ENCODE assay signal across 10 cellular contexts in genomic region chr14:31543969-31544799, GRCh38. TPM values are rescaled to one million over a fixed set of nuclear protein-coding genes. Genes with fewer than 3 reads are reported as not detected.
DNase-seq lines count a peak whose midpoint lies in the region; ATAC-seq and TF ChIP-seq lines count a peak whose summit lies in the region.
"Had no signal": no experiment of that assay in that cellular context is flagged by ENCODE, and none has a peak within 500 bp of the region (broad histone marks: within the 10 kb centered on the region; RNA-seq: fewer than 3 reads in every experiment).

No MANE protein-coding gene starts in this region.

- peaks cover 19% of the 10 kb centered on the region for H3K27me3 Mint-ChIP-seq in activated T-cell treated with anti-CD3 and anti-CD28 coated beads, Interleukin-2, amount 50 U/mL, for 24 hours

- no peaks in the 10 kb centered on the region for H3K9me3 Mint-ChIP-seq in activated T-cell treated with anti-CD3 and anti-CD28 coated beads, Interleukin-2, amount 50 U/mL, for 24 hours

- POLR2A ChIA-PET in A673 (lab: Charles Lee; ENCODE audit: low non-redundant PET), result no interaction called here

- no peaks in the 10 kb centered on the region for H3K4me1 Mint-ChIP-seq in activated T-cell treated with anti-CD3 and anti-CD28 coated beads, Interleukin-2, amount 50 U/mL, for 24 hours (ENCODE audit: low read depth)

- no TSS peak for BruUV-seq in A673 (replicated peaks; lab: Mats Ljungman, UMichigan)

- H3K9me3 ChIP-seq in A673 (ENCODE audit: low read depth, low read length, poor library complexity, severe bottlenecking), result no peaks in the 10 kb centered on the region

- DNase-seq in A673 (ENCODE audit: low spot score) (no peak), OCI-M1 (lab: John Stamatoyannopoulos, UW) (peak; percentile 1), foreskin keratinocyte (no peak), NCI-H1417 treated with DMSO at 0.1 percent for 48 hours (lab: John Stamatoyannopoulos, UW) (no peak), D341Med (ENCODE audit: low spot score) (no peak), SIG-M5 treated with dmso at 0.1 percent for 504 hours (lab: John Stamatoyannopoulos, UW; ENCODE audit: unreplicated experiment) (no peak)
- DNase-seq in activated T-cell treated with anti-CD3 and anti-CD28 coated beads, Interleukin-2, amount 50 U/mL, for 24 hours, result no peak
- DNase-seq: NCI-H1048; stimulated activated CD4-positive, alpha-beta T cell treated with anti-CD3 and anti-CD28 coated beads, Interleukin-4, amount 100 ng/mL, for 4 hours had no signal

- H3K27me3 ChIP-seq in A673 (replicated peaks; ENCODE audit: insufficient read depth, low read depth, low read length, poor library complexity), result no peaks in the 10 kb centered on the region
- H3K27me3 ChIP-seq in foreskin keratinocyte, result peaks cover 7% of the 10 kb centered on the region

- no peaks in the 10 kb centered on the region for H3K4me1 ChIP-seq in A673 (ENCODE audit: insufficient read depth, low read length, poor library complexity, severe bottlenecking)
- H3K4me1 ChIP-seq in foreskin keratinocyte, result no peaks in the 10 kb centered on the region

- intact Hi-C loops in A673 (cut with micrococcal nuclease; ENCODE audit: unreplicated experiment), result no loop called here

- TF ChIP-seq CTCF in A673 (conservative IDR thresholded peaks at IDR 0.05; ENCODE audit: low read depth, low read length) (peak; percentile 38; the same call in 1 of the 2 replicates), foreskin keratinocyte (conservative IDR thresholded peaks at IDR 0.05) (no peak)

- H3K27ac ChIP-seq in A673 (ENCODE audit: low read depth, low read length, poor library complexity, severe bottlenecking) (no peak overlapping the region), foreskin keratinocyte (no peak overlapping the region)

- no peaks in the 10 kb centered on the region for H3K36me3 ChIP-seq in A673 (ENCODE audit: insufficient read depth, low read length, poor library complexity, severe bottlenecking)

- H3K4me3 Mint-ChIP-seq in activated T-cell treated with anti-CD3 and anti-CD28 coated beads, Interleukin-2, amount 50 U/mL, for 24 hours, result no peak overlapping the region

- no peak overlapping the region for H3K27ac Mint-ChIP-seq in activated T-cell treated with anti-CD3 and anti-CD28 coated beads, Interleukin-2, amount 50 U/mL, for 24 hours

- H3K4me3 ChIP-seq in A673 (ENCODE audit: low read depth, low read length, poor library complexity, severe bottlenecking), result no peak overlapping the region

- CTCF ChIA-PET in A673 (lab: Charles Lee), result no interaction called here

- ATAC-seq in GM19035 (IDR thresholded peaks at IDR 0.05; ENCODE audit: unreplicated experiment) (peak; percentile 74), foreskin keratinocyte (peak; percentile 40)

- H3K36me3 Mint-ChIP-seq in activated T-cell treated with anti-CD3 and anti-CD28 coated beads, Interleukin-2, amount 50 U/mL, for 24 hours (ENCODE audit: low read depth), result no peaks in the 10 kb centered on the region

RNA-seq across cellular contexts. Expression of gene NUBPL, which starts 17.0 kb away (rescaled TPM):
- total RNA-seq in A673 (2021) (11.6 and 15.5 TPM in 2 replicates), foreskin keratinocyte (12.1 and 14.4 TPM in 2 replicates)
- 6.3 and 6.6 TPM in 2 replicates for polyA plus RNA-seq in foreskin keratinocyte

RNA-seq across cellular contexts. Expression of gene GPR33, which starts 56.3 kb away (rescaled TPM):
- total RNA-seq in A673 (2021) (not detected in 2 replicates), foreskin keratinocyte (not detected in 2 replicates)
- not detected in 2 replicates for polyA plus RNA-seq in foreskin keratinocyte
